Comparison of ENCODE assay signal across 8 cellular contexts in the genomic region with DNA sequence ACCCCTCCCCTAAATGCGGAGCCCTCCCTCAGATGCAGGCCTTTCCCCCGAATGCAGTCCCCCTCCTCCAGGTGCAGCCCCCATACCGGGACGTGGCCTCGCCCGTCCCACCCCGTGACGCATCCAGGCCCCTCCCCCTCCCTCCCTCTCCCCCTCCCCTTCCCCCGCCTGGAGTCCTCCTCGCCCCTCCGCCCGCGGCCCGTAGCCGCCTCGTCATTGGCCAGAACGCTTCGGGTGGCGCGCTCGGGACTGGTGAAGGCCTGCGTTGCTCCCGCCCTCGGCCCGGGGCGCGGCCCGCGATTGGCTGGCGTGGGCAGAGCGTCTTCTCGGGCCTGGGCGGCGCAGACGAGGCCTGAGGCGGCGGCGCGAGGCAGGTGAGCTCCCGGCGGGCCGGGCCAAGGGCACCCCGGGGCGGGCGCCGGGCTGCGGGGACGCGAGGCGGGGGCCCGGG. TPM values are rescaled to one million over a fixed set of nuclear protein-coding genes. Genes with fewer than 3 reads are reported as not detected.
DNase-seq lines count a peak whose midpoint lies in the region; ATAC-seq and TF ChIP-seq lines count a peak whose summit lies in the region.

No MANE protein-coding gene starts in this region.

- H3K27ac Mint-ChIP-seq in activated CD4-positive, alpha-beta T cell treated with anti-CD3 and anti-CD28 coated beads for 36 hours, result no peak overlapping the region

- H3K4me1 Mint-ChIP-seq in activated CD4-positive, alpha-beta T cell treated with anti-CD3 and anti-CD28 coated beads for 36 hours, result peaks cover 62% of the 10 kb centered on the region

- peaks cover 6% of the 10 kb centered on the region for H3K27me3 Mint-ChIP-seq in activated CD4-positive, alpha-beta T cell treated with anti-CD3 and anti-CD28 coated beads for 36 hours

- peak; percentile 75 for DNase-seq in BJ (ENCODE audit: low read depth)
- DNase-seq in NCI-H524 (lab: John Stamatoyannopoulos, UW), result peak; percentile 88 to 95
- DNase-seq in activated CD4-positive, alpha-beta T cell treated with anti-CD3 and anti-CD28 coated beads for 36 hours, result peak; percentile 99
- DNase-seq in cerebellum (ENCODE audit: low spot score), result peak; percentile 99
- peak; percentile 96 for DNase-seq in stimulated activated CD4-positive, alpha-beta T cell treated with anti-CD3 and anti-CD28 coated beads, Interleukin-1b, Interleukin-23, amount 100 ng/mL, for 48 hours

- ATAC-seq in GM19324 (IDR thresholded peaks at IDR 0.05; ENCODE audit: low FRiP score, unreplicated experiment) (peak; percentile 96), HG03442 (IDR thresholded peaks at IDR 0.05; ENCODE audit: unreplicated experiment) (peak; percentile 86)
- peak; percentile 97 for ATAC-seq in activated CD4-positive, alpha-beta T cell treated with anti-CD3 and anti-CD28 coated beads for 36 hours

- CTCF ChIA-PET in BJ (lab: Yijun Ruan, JAX), result interaction anchor here (0.7 to 1.2 kb wide), 3 partner anchors 25 to 56 kb away, joined by 3 to 4 read pairs (median 3); no protein-coding TSS in a partner anchor
- CTCF ChIA-PET in activated CD4-positive, alpha-beta T cell treated with anti-CD3 and anti-CD28 coated beads for 36 hours (lab: Charles Lee), result interaction anchor here (1.1 to 2.9 kb wide), 3 partner anchors 16 to 495 kb away, joined by 3 to 13 read pairs (median 11); partner anchors contain the start of gene SUN1

- no peaks in the 10 kb centered on the region for H3K36me3 ChIP-seq in BJ (ENCODE audit: control insufficient read depth, insufficient read depth, low read length)

- H3K27ac ChIP-seq in layer of hippocampus (ENCODE audit: low read depth, low read length), result peak overlapping the region; percentile 30

- peak overlapping the region; percentile 81 for H3K4me3 ChIP-seq in BJ (ENCODE audit: low read depth, low read length)

- intact Hi-C loops in activated CD4-positive, alpha-beta T cell treated with anti-CD3 and anti-CD28 coated beads for 36 hours (cut with DNase I, micrococcal nuclease), result loop anchor here (1.0 to 10.0 kb wide), 11 partner anchors 16 to 354 kb away; partner anchors contain the start of genes COX19 (in 2 of the 2), DNAAF5 (in 1 of the 2), GET4 (in 1 of the 2) and GPR146 (in 1 of the 2)

- H3K4me3 Mint-ChIP-seq in activated CD4-positive, alpha-beta T cell treated with anti-CD3 and anti-CD28 coated beads for 36 hours, result peak overlapping the region; percentile 60

- H3K36me3 Mint-ChIP-seq in activated CD4-positive, alpha-beta T cell treated with anti-CD3 and anti-CD28 coated beads for 36 hours (ENCODE audit: low read depth), result peaks cover 19% of the 10 kb centered on the region

- POLR2A ChIA-PET in BJ (lab: Charles Lee), result no interaction called here
- POLR2A ChIA-PET in activated CD4-positive, alpha-beta T cell treated with anti-CD3 and anti-CD28 coated beads for 36 hours (lab: Charles Lee), result interaction anchor here (1.0 to 2.4 kb wide), 3 partner anchors 10 to 16 kb away, joined by 3 to 12 read pairs (median 3); partner anchors contain the start of gene SUN1

- no peak for TF ChIP-seq CTCF in BJ (IDR thresholded peaks at IDR 0.05; ENCODE audit: insufficient read depth, low read depth, low read length)

- no peaks in the 10 kb centered on the region for H3K27me3 ChIP-seq in BJ (ENCODE audit: control insufficient read depth, insufficient read depth, low read length)
- no peaks in the 10 kb centered on the region for H3K27me3 ChIP-seq in layer of hippocampus (ENCODE audit: control insufficient read depth, insufficient read depth, low read length)

- no peaks in the 10 kb centered on the region for H3K9me3 Mint-ChIP-seq in activated CD4-positive, alpha-beta T cell treated with anti-CD3 and anti-CD28 coated beads for 36 hours (ENCODE audit: low read depth)

RNA-seq across cellular contexts. Expression of gene SUN1, which starts 16.0 kb away (rescaled TPM):
- polyA plus RNA-seq in BJ (2011; rRNA removed), result 177 and 222 TPM in 2 replicates
- 87.6 and 107 TPM in 2 replicates for polyA minus RNA-seq in BJ (2011; rRNA and poly(A)+ RNA removed)
- total RNA-seq in activated CD4-positive, alpha-beta T cell treated with anti-CD3 and anti-CD28 coated beads for 36 hours, result 10 to 100 TPM; 71.3 to 74.6 TPM
- 291 TPM for total RNA-seq in cerebellum

Comparison
In these comparisons a context has a peak if more than half of its experiments do, and no peak if none do; other contexts are left out.
1. Peak in every context shown above with its lines: DNase-seq, ATAC-seq, H3K4me3 ChIP-seq and H3K27ac ChIP-seq.